ENCODE assay signal across 9 cellular contexts in the genomic region with DNA sequence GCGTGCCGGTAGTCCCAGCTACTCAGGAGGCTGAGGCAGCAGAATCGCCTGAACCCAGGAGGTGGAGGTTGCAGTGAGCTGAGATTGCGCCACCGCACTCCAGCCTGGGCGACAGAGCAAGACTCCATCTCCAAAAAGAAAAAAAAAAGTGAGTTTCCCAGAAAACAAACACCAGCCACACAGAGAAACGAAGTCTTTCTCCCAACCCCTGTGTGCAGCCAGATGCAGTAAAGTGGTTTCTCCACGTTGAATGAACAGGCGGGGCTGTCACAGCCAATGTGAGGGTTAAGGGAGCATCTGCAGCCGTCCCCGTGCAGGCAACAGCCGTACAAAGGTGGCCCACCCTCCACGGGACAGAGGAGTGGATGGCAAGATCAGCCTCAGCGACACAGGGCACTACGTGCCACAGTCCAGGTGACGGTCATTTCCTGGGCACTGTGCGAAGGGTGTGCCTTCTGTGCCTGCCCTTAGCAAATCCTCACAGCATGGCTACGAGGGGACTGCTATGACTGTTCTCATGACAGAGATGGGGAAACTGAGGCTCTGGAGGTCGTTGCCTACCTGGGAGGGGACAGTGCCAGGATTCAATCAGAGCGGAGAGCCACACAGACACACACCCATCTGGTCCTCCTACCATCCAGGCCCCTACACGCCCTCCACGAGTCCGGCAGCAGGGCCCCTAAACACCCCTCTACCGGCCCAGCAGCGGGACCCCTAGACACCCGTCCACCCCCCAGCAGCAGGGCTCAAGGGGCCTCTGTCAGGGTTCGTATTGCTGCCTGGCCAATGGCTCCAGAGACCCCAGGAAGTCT. TPM values are rescaled to one million over a fixed set of nuclear protein-coding genes. Genes with fewer than 3 reads are reported as not detected.
DNase-seq lines count a peak whose midpoint lies in the region; ATAC-seq and TF ChIP-seq lines count a peak whose summit lies in the region.
"Had no signal": no experiment of that assay in that cellular context is flagged by ENCODE, and none has a peak within 500 bp of the region (broad histone marks: within the 10 kb centered on the region; RNA-seq: fewer than 3 reads in every experiment).

No MANE protein-coding gene starts in this region.

- H3K9me3 Mint-ChIP-seq in memory B cell, result no peaks in the 10 kb centered on the region
- H3K9me3 Mint-ChIP-seq in type B pancreatic cell, result no peaks in the 10 kb centered on the region

- peaks cover 73% of the 10 kb centered on the region for H3K4me1 ChIP-seq in body of pancreas

- no peak for TF ChIP-seq CTCF in body of pancreas (IDR thresholded peaks at IDR 0.05)
- TF ChIP-seq CTCF in type B pancreatic cell (conservative IDR thresholded peaks at IDR 0.05), result no peak
- TF ChIP-seq CTCF in GM20000 (IDR thresholded peaks at IDR 0.05; ENCODE audit: extremely low read depth, missing control alignments), result no peak

- no peaks in the 10 kb centered on the region for H3K9me3 ChIP-seq in body of pancreas

- H3K27me3 ChIP-seq in body of pancreas, result no peaks in the 10 kb centered on the region

- H3K27ac Mint-ChIP-seq in memory B cell (peak overlapping the region; percentile 14), type B pancreatic cell (peak overlapping the region; percentile 82)

- 38 to 40% methylated on average over 22 to 26 of the region's 27 CpGs for WGBS in body of pancreas, 2 donors

- peak overlapping the region; percentile 92 for H3K4me3 Mint-ChIP-seq in memory B cell
- peak overlapping the region; percentile 94 for H3K4me3 Mint-ChIP-seq in type B pancreatic cell

- H3K36me3 Mint-ChIP-seq in memory B cell, result peaks cover 3% of the 10 kb centered on the region
- H3K36me3 Mint-ChIP-seq in type B pancreatic cell, result peaks cover 4% of the 10 kb centered on the region

- H3K4me1 Mint-ChIP-seq in memory B cell (peaks cover 45% of the 10 kb centered on the region), type B pancreatic cell (ENCODE audit: unreplicated experiment) (peaks cover 29% of the 10 kb centered on the region)

- H3K27me3 Mint-ChIP-seq in memory B cell (no peaks in the 10 kb centered on the region), type B pancreatic cell (no peaks in the 10 kb centered on the region)

- no peak for TF ChIP-seq POLR2A in body of pancreas (IDR thresholded peaks at IDR 0.05)

- DNase-seq in Right ventricle myocardium inferior (ENCODE audit: missing footprints) (peak; percentile 53), Right ventricle myocardium superior (no peak), body of pancreas (no peak), memory B cell (ENCODE audit: low spot score in 2 of 2) (no peak), type B pancreatic cell (ENCODE audit: extremely low spot score, unreplicated experiment) (no peak), NCI-H2029 (lab: John Stamatoyannopoulos, UW) (no peak), Ammon's horn (ENCODE audit: low spot score) (no peak), GM20000 (ENCODE audit: low spot score) (no peak)
- DNase-seq: NCI-H187 treated with DMSO at 0.1 percent for 48 hours had no signal

- ATAC-seq in Right ventricle myocardium inferior, result no peak
- no peak for ATAC-seq in Right ventricle myocardium superior (ENCODE audit: poor library complexity)
- no peak for ATAC-seq in body of pancreas
- no peak for ATAC-seq in memory B cell (ENCODE audit: low read depth)

- H3K4me3 ChIP-seq in body of pancreas, result no peak overlapping the region

- intact Hi-C loops in Right ventricle myocardium inferior (cut with DNase I) (loop anchor here (5.0 kb wide), 2 partner anchors 42 to 72 kb away; no protein-coding TSS in a partner anchor), Right ventricle myocardium superior (cut with DNase I) (no loop called here), body of pancreas (cut with DNase I) (no loop called here)

- H3K36me3 ChIP-seq in body of pancreas (replicated peaks in 1 of 2; ENCODE audit: insufficient read depth in 1 of 2, low read depth in 2 of 2), result no peaks in the 10 kb centered on the region

- H3K27ac ChIP-seq in body of pancreas, result peak overlapping the region; percentile 76 to 97 (median 88)

RNA-seq across cellular contexts. Expression of gene VAV2, which starts 2.4 kb away (rescaled TPM):
- total RNA-seq in Right ventricle myocardium inferior (7.6 TPM), Right ventricle myocardium superior (4.9 TPM), body of pancreas (10 to 100 TPM; 31.6 to 32.3 TPM), type B pancreatic cell (ENCODE audit: low replicate concordance) (39.4 and 54.3 TPM in 2 replicates)

RNA-seq across cellular contexts. Expression of gene BRD3OS, which starts 35.5 kb away (rescaled TPM):
- total RNA-seq in Right ventricle myocardium inferior, result 6.2 TPM
- total RNA-seq in Right ventricle myocardium superior, result 4.9 TPM
- total RNA-seq in body of pancreas, result 1 to 10 TPM; 7.3 to 9.6 TPM
- total RNA-seq in type B pancreatic cell (ENCODE audit: low replicate concordance), result 17.0 and 24.0 TPM in 2 replicates
